8 cellular contexts compared by ENCODE assay signal in genomic region chr10:103765981-103766380, GRCh38.
DNase-seq lines count a peak whose midpoint lies in the region; ATAC-seq and TF ChIP-seq lines count a peak whose summit lies in the region.

No MANE protein-coding gene starts in this region.

- TF ChIP-seq POLR2A in NB4 (IDR thresholded peaks at IDR 0.05; ENCODE audit: extremely low read depth, insufficient read length) = no peak

- peaks cover 0 to 8% of the 10 kb centered on the region in 2 donors for H3K4me1 ChIP-seq in ascending aorta

- POLR2A ChIA-PET in activated CD8-positive, alpha-beta T cell treated with anti-CD3 and anti-CD28 coated beads, Interleukin-2, amount 10 ng/mL, durations not matched to agents 7 days and 5 days (lab: Charles Lee) = interaction anchor here (0.9 kb wide), 1 partner anchor 19 kb away, joined by 3 read pairs; no protein-coding TSS in a partner anchor

- CTCF ChIA-PET in activated CD8-positive, alpha-beta T cell treated with anti-CD3 and anti-CD28 coated beads, Interleukin-2, amount 10 ng/mL, durations not matched to agents 7 days and 5 days (lab: Charles Lee) = interaction anchor here (0.6 to 7.5 kb wide), 6 partner anchors 9 to 122 kb away, joined by 3 to 64 read pairs (median 3); no protein-coding TSS in a partner anchor

- H3K27ac ChIP-seq in epithelial cell of prostate (peak overlapping the region; percentile 98), ascending aorta (no peak overlapping the region)

- H3K27me3 Mint-ChIP-seq in activated CD8-positive, alpha-beta T cell treated with anti-CD3 and anti-CD28 coated beads, Interleukin-2, amount 10 ng/mL, durations not matched to agents 7 days and 5 days (ENCODE audit: low read depth) = peaks cover 10% of the 10 kb centered on the region

- H3K9me3 ChIP-seq in ascending aorta = no peaks in the 10 kb centered on the region

- H3K27ac Mint-ChIP-seq in activated CD8-positive, alpha-beta T cell treated with anti-CD3 and anti-CD28 coated beads, Interleukin-2, amount 10 ng/mL, durations not matched to agents 7 days and 5 days = peak overlapping the region; percentile 39

- intact Hi-C loops in ascending aorta (cut with DNase I) = no loop called here

- DNase-seq in NB4 (ENCODE audit: low read depth) (peak; percentile 30), epithelial cell of prostate (ENCODE audit: low read depth, low spot score) (no peak), ascending aorta (ENCODE audit: low spot score in 2 of 2) (no peak), NCI-H1092 treated with DMSO at 0.1 percent for 48 hours (lab: John Stamatoyannopoulos, UW) (no peak), retina (no peak)
- peak; percentile 69 for DNase-seq in activated CD8-positive, alpha-beta T cell treated with anti-CD3 and anti-CD28 coated beads, Interleukin-2, amount 10 ng/mL, durations not matched to agents 7 days and 5 days
- peak; percentile 39 to 42 for DNase-seq in stimulated activated CD8-positive, alpha-beta memory T cell treated with anti-CD3 and anti-CD28 coated beads, Interleukin-15, amount 100 ng/mL, for 4 hours (ENCODE audit: low read depth in 2 of 2)

- H3K36me3 Mint-ChIP-seq in activated CD8-positive, alpha-beta T cell treated with anti-CD3 and anti-CD28 coated beads, Interleukin-2, amount 10 ng/mL, durations not matched to agents 7 days and 5 days (ENCODE audit: low read depth) = no peaks in the 10 kb centered on the region

- no peak overlapping the region for H3K4me3 Mint-ChIP-seq in activated CD8-positive, alpha-beta T cell treated with anti-CD3 and anti-CD28 coated beads, Interleukin-2, amount 10 ng/mL, durations not matched to agents 7 days and 5 days

- H3K4me1 Mint-ChIP-seq in activated CD8-positive, alpha-beta T cell treated with anti-CD3 and anti-CD28 coated beads, Interleukin-2, amount 10 ng/mL, durations not matched to agents 7 days and 5 days (ENCODE audit: low read depth) = peaks cover 60% of the 10 kb centered on the region

- no peak overlapping the region for H3K4me3 ChIP-seq in NB4 (ENCODE audit: low read depth, low read length)
- no peak overlapping the region for H3K4me3 ChIP-seq in ascending aorta

- H3K27me3 ChIP-seq in ascending aorta = no peaks in the 10 kb centered on the region

- TF ChIP-seq CTCF in NB4 (IDR thresholded peaks at IDR 0.05; ENCODE audit: low read depth, low read length) (no peak), ascending aorta (IDR thresholded peaks at IDR 0.05) (no peak)

- H3K9me3 Mint-ChIP-seq in activated CD8-positive, alpha-beta T cell treated with anti-CD3 and anti-CD28 coated beads, Interleukin-2, amount 10 ng/mL, durations not matched to agents 7 days and 5 days (ENCODE audit: insufficient read depth) = no peaks in the 10 kb centered on the region

- H3K36me3 ChIP-seq in ascending aorta = no peaks in the 10 kb centered on the region

- ATAC-seq in activated CD8-positive, alpha-beta T cell treated with anti-CD3 and anti-CD28 coated beads, Interleukin-2, amount 10 ng/mL, durations not matched to agents 7 days and 5 days = peak; percentile 57
- no peak for ATAC-seq in GM18858 (IDR thresholded peaks at IDR 0.05; ENCODE audit: unreplicated experiment)

Comparison
In these comparisons a context has a peak if more than half of its experiments do, and no peak if none do; other contexts are left out.
1. DNase-seq: peak in NB4 (single experiment), activated CD8-positive, alpha-beta T cell treated with anti-CD3 and anti-CD28 coated beads, Interleukin-2, amount 10 ng/mL, durations not matched to agents 7 days and 5 days (single experiment) and stimulated activated CD8-positive, alpha-beta memory T cell treated with anti-CD3 and anti-CD28 coated beads, Interleukin-15, amount 100 ng/mL, for 4 hours (2 of 2); none in epithelial cell of prostate (single experiment), ascending aorta (0 of 2), NCI-H1092 treated with DMSO at 0.1 percent for 48 hours (single experiment) and retina (single experiment).